Comparison of ENCODE assay signal across 9 cellular contexts in genomic region chr3:16270855-16271254, GRCh38.
"Had no signal": no experiment of that assay in that cellular context is flagged by ENCODE, and none has a peak within 500 bp of the region (broad histone marks: within the 10 kb centered on the region; RNA-seq: fewer than 3 reads in every experiment).

No MANE protein-coding gene starts in this region.

- H3K4me3 ChIP-seq: GM23248, GM23338, HAP-1 had no signal

- H3K9me3 Mint-ChIP-seq: GM23338, H9, HFFc6 had no signal

- H3K9me3 ChIP-seq: HAP-1 had no signal

- H3K27ac ChIP-seq: GM23248 had no signal

- H3K4me2 ChIP-seq: GM23338 had no signal

- H3K27ac Mint-ChIP-seq: GM23338, HFFc6 had no signal

- H3K4me3 Mint-ChIP-seq: GM23338, H9, HFFc6 had no signal

- ATAC-seq: GM23338, HCT116 had no signal

- H2AFZ ChIP-seq: GM23248, GM23338 had no signal

- DNase-seq: GM23248, GOT3, H7, H9, HCEC 1CT, HFFc6 had no signal

- H3K9ac ChIP-seq: GM23248 had no signal
